Comparison of ENCODE assay signal across 8 cellular contexts in genomic region chr2:72973566-72974435, GRCh38. TPM values are rescaled to one million over a fixed set of nuclear protein-coding genes. Genes with fewer than 3 reads are reported as not detected.
DNase-seq lines count a peak whose midpoint lies in the region; ATAC-seq and TF ChIP-seq lines count a peak whose summit lies in the region.

No MANE protein-coding gene starts in this region.

- no peak overlapping the region for H3K4me2 ChIP-seq in osteoblast (ENCODE audit: insufficient read depth, low read length)

- H3K4me3 Mint-ChIP-seq in activated CD8-positive, alpha-beta memory T cell treated with anti-CD3 and anti-CD28 coated beads, Interleukin-2, amount 10 ng/mL, durations not matched to agents 7 days and 5 days, result no peak overlapping the region

- no peaks in the 10 kb centered on the region for H3K4me1 Mint-ChIP-seq in activated CD8-positive, alpha-beta memory T cell treated with anti-CD3 and anti-CD28 coated beads, Interleukin-2, amount 10 ng/mL, durations not matched to agents 7 days and 5 days

- no peak overlapping the region for H3K27ac ChIP-seq in osteoblast (ENCODE audit: low read depth, low read length)

- H3K4me3 ChIP-seq in fibroblast of pulmonary artery (replicated peaks; ENCODE audit: low read depth, low read length) (no peak overlapping the region), osteoblast (ENCODE audit: insufficient read depth, low read length) (no peak overlapping the region)

- TF ChIP-seq CTCF in fibroblast of pulmonary artery (IDR thresholded peaks at IDR 0.05; ENCODE audit: low read length, missing control alignments), result peak; percentile 86
- peak; percentile 88 for TF ChIP-seq CTCF in osteoblast (IDR thresholded peaks at IDR 0.05; ENCODE audit: extremely low read depth, low read depth, low read length)

- DNase-seq in CD1c-positive myeloid dendritic cell (ENCODE audit: extremely low spot score) (peak; percentile 57), NCI-H446 (lab: John Stamatoyannopoulos, UW) (peak; percentile 19 to 77), fibroblast of pulmonary artery (ENCODE audit: low read depth) (peak; percentile 68), osteoblast (ENCODE audit: insufficient read length, low spot score, missing footprints) (peak; percentile 96), NCI-H226 (no peak)
- DNase-seq in activated CD8-positive, alpha-beta memory T cell treated with anti-CD3 and anti-CD28 coated beads, Interleukin-2, amount 10 ng/mL, durations not matched to agents 7 days and 5 days, result peak; percentile 64

- H3K4me1 ChIP-seq in osteoblast (ENCODE audit: insufficient read depth, low read length), result no peaks in the 10 kb centered on the region

- H3K27ac Mint-ChIP-seq in activated CD8-positive, alpha-beta memory T cell treated with anti-CD3 and anti-CD28 coated beads, Interleukin-2, amount 10 ng/mL, durations not matched to agents 7 days and 5 days, result no peak overlapping the region

- H2AFZ ChIP-seq in osteoblast (ENCODE audit: low read length), result no peak overlapping the region

- ATAC-seq in GM18909 (IDR thresholded peaks at IDR 0.05; ENCODE audit: poor library complexity, unreplicated experiment), result peak; percentile 92
- ATAC-seq in HG03135 (IDR thresholded peaks at IDR 0.05; ENCODE audit: unreplicated experiment), result peak; percentile 93
- peak; percentile 92 for ATAC-seq in activated CD8-positive, alpha-beta memory T cell treated with anti-CD3 and anti-CD28 coated beads, Interleukin-2, amount 10 ng/mL, durations not matched to agents 7 days and 5 days

- peaks cover 5% of the 10 kb centered on the region for H4K20me1 ChIP-seq in osteoblast (ENCODE audit: insufficient read depth, low read length)

- H3K36me3 ChIP-seq in osteoblast (ENCODE audit: insufficient read depth, low read length), result no peaks in the 10 kb centered on the region

- H3K79me2 ChIP-seq in osteoblast (ENCODE audit: insufficient read depth, low read length), result no peaks in the 10 kb centered on the region

- no peaks in the 10 kb centered on the region for H3K9me3 ChIP-seq in osteoblast (ENCODE audit: low read depth, low read length)

- H3K9me3 Mint-ChIP-seq in activated CD8-positive, alpha-beta memory T cell treated with anti-CD3 and anti-CD28 coated beads, Interleukin-2, amount 10 ng/mL, durations not matched to agents 7 days and 5 days (ENCODE audit: low read depth), result no peaks in the 10 kb centered on the region

- CTCF ChIA-PET in activated CD8-positive, alpha-beta memory T cell treated with anti-CD3 and anti-CD28 coated beads, Interleukin-2, amount 10 ng/mL, durations not matched to agents 7 days and 5 days (lab: Charles Lee), result interaction anchor here (0.6 to 16.1 kb wide), 41 partner anchors 10 to 240 kb away, joined by 3 to 306 read pairs (median 4); partner anchors contain the start of genes EMX1, SFXN5, SMYD5 and SPR

- no peaks in the 10 kb centered on the region for H3K27me3 ChIP-seq in osteoblast (ENCODE audit: insufficient read depth, low read length)

- H3K36me3 Mint-ChIP-seq in activated CD8-positive, alpha-beta memory T cell treated with anti-CD3 and anti-CD28 coated beads, Interleukin-2, amount 10 ng/mL, durations not matched to agents 7 days and 5 days, result no peaks in the 10 kb centered on the region

- peaks cover 7% of the 10 kb centered on the region for H3K27me3 Mint-ChIP-seq in activated CD8-positive, alpha-beta memory T cell treated with anti-CD3 and anti-CD28 coated beads, Interleukin-2, amount 10 ng/mL, durations not matched to agents 7 days and 5 days

RNA-seq across cellular contexts. Expression of gene EMX1, which starts 56.5 kb away (rescaled TPM):
- total RNA-seq in activated CD8-positive, alpha-beta memory T cell treated with anti-CD3 and anti-CD28 coated beads, Interleukin-2, amount 10 ng/mL, durations not matched to agents 7 days and 5 days, result not detected
- not detected in 2 replicates for total RNA-seq in osteoblast
